In the genomic region with DNA sequence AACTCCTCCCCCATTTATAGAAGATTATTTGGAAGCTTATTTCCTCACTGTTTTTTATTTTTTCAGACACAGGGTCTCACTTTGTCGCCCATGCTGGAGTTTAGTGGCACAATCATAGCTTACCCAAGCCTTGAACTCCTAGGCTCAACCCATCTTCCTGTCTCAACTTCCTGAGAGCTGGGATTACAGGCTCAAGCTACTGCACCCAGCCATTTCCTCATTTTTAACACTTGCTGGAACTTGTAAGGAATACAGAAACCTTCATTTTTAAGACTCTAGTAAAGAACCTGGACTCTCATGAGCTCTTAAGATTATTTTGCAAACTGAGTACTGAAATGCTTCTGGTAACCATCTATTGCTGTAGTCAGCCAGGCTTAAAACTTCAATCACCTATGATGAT, we compare ENCODE assay signal across 14 cellular contexts. TPM values are rescaled to one million over a fixed set of nuclear protein-coding genes. Genes with fewer than 3 reads are reported as not detected.
A peak's percentile ranks its signal among the peaks of the same experiment; 100 is the strongest.
DNase-seq lines count a peak whose midpoint lies in the region; ATAC-seq, FAIRE-seq and TF ChIP-seq lines count a peak whose summit lies in the region.
"Had no signal": no experiment of that assay in that cellular context is flagged by ENCODE, and none has a peak within 500 bp of the region (broad histone marks: within the 10 kb centered on the region; RNA-seq: fewer than 3 reads in every experiment).

No MANE protein-coding gene starts in this region.

- no peak for FAIRE-seq in bronchial epithelial cell (lab: Jason Lieb, UNC)

- peak overlapping the region; percentile 11 to 83 (median 15) for H3K27ac Mint-ChIP-seq in CD4-positive, CD25-positive, alpha-beta regulatory T cell
- peak overlapping the region in 4 of 6 donors; percentile 11 to 96 (median 66) for H3K27ac Mint-ChIP-seq in naive B cell

- peak overlapping the region; percentile 39 for H3K4me3 ChIP-seq in CD4-positive, CD25-positive, alpha-beta regulatory T cell (ENCODE audit: low read depth, low read length)
- peak overlapping the region; percentile 5 for H3K4me3 ChIP-seq in bronchial epithelial cell (ENCODE audit: low read depth, low read length)
- H3K4me3 ChIP-seq: heart left ventricle, SJCRH30, testis had no signal

- in situ Hi-C loops in KBM-7 (cut with MboI; ENCODE audit: low pct_unique_long_range_greater_than_20kb, low sequenced_read_pairs) = no loop called here

- H3K4me1 ChIP-seq in CD4-positive, CD25-positive, alpha-beta regulatory T cell (ENCODE audit: control insufficient read depth, insufficient read depth, low read length, poor library complexity, severe bottlenecking) = peaks cover 66% of the 10 kb centered on the region
- H3K4me1 ChIP-seq: SJCRH30 had no signal

- H3K27me3 Mint-ChIP-seq in CD4-positive, CD25-positive, alpha-beta regulatory T cell = no peaks in the 10 kb centered on the region
- no peaks in the 10 kb centered on the region for H3K27me3 Mint-ChIP-seq in naive B cell

- peaks cover 67 to 90% (median 77%) of the 10 kb centered on the region in 4 donors for H3K4me1 Mint-ChIP-seq in CD4-positive, CD25-positive, alpha-beta regulatory T cell
- peaks cover 66 to 78% (median 66%) of the 10 kb centered on the region in 3 donors for H3K4me1 Mint-ChIP-seq in naive B cell

- H3K36me3 Mint-ChIP-seq in CD4-positive, CD25-positive, alpha-beta regulatory T cell = peaks cover 15% of the 10 kb centered on the region
- peaks cover 0 to 18% of the 10 kb centered on the region in 2 donors for H3K36me3 Mint-ChIP-seq in naive B cell

- TF ChIP-seq CTCF in bronchial epithelial cell (IDR thresholded peaks at IDR 0.05; ENCODE audit: insufficient read depth, low read length, severe bottlenecking) = no peak

- no peaks in the 10 kb centered on the region for H3K9me3 ChIP-seq in CD4-positive, CD25-positive, alpha-beta regulatory T cell (ENCODE audit: control insufficient read depth in 2 of 2, low read length in 2 of 2)
- H3K9me3 ChIP-seq: heart left ventricle, SJCRH30, testis had no signal

- no peaks in the 10 kb centered on the region for H3K9me3 Mint-ChIP-seq in CD4-positive, CD25-positive, alpha-beta regulatory T cell
- no peaks in the 10 kb centered on the region for H3K9me3 Mint-ChIP-seq in naive B cell

- no peak overlapping the region for H3K27ac ChIP-seq in CD4-positive, CD25-positive, alpha-beta regulatory T cell (ENCODE audit: insufficient read depth, low read length, poor library complexity, severe bottlenecking)
- H3K27ac ChIP-seq: SJCRH30, testis had no signal

- DNase-seq in CD4-positive, CD25-positive, alpha-beta regulatory T cell = no peak
- DNase-seq in KBM-7 (peak; percentile 48), bronchial epithelial cell (ENCODE audit: low read depth) (peak; percentile 84), naive B cell (no peak), NCI-H146 (lab: John Stamatoyannopoulos, UW) (no peak), NCI-H2196 treated with DMSO at 0.1 percent for 48 hours (lab: John Stamatoyannopoulos, UW; ENCODE audit: unreplicated experiment) (no peak)
- DNase-seq in stimulated activated naive CD4-positive, alpha-beta T cell treated with Interleukin-2 at 50 U/mL for 16 hours (lab: John Stamatoyannopoulos, UW) = no peak
- DNase-seq: activated naive CD4-positive, alpha-beta T cell treated with anti-CD3 and anti-CD28 coated beads, Interleukin-2, amount 50 U/mL, for 16 hours; heart left ventricle; left cardiac atrium; NCI-H1092; SJCRH30; testis; WERI-Rb-1 had no signal

- peak in 1 of 2 donors; percentile 40 for ATAC-seq in CD4-positive, CD25-positive, alpha-beta regulatory T cell (ENCODE audit: low read depth in 2 of 2)
- ATAC-seq in naive B cell (ENCODE audit: low read depth in 2 of 2) = no peak

- peaks cover 6% of the 10 kb centered on the region for H3K36me3 ChIP-seq in CD4-positive, CD25-positive, alpha-beta regulatory T cell (ENCODE audit: control insufficient read depth, insufficient read depth, low read length)
- no peaks in the 10 kb centered on the region for H3K36me3 ChIP-seq in bronchial epithelial cell (ENCODE audit: control insufficient read depth, insufficient read depth, low read length)

- H3K27me3 ChIP-seq in CD4-positive, CD25-positive, alpha-beta regulatory T cell (ENCODE audit: control insufficient read depth, insufficient read depth, low read length) = no peaks in the 10 kb centered on the region
- no peaks in the 10 kb centered on the region for H3K27me3 ChIP-seq in bronchial epithelial cell (ENCODE audit: control insufficient read depth, insufficient read depth, low read length)
- H3K27me3 ChIP-seq: heart left ventricle, SJCRH30, testis had no signal

- H3K4me3 Mint-ChIP-seq in CD4-positive, CD25-positive, alpha-beta regulatory T cell = peak overlapping the region in 3 of 4 donors; percentile 6 to 62 (median 42)
- peak overlapping the region in 4 of 8 donors; percentile 1 to 79 (median 18) for H3K4me3 Mint-ChIP-seq in naive B cell

RNA-seq across cellular contexts. Expression of gene KANSL1, which starts 29.9 kb away (rescaled TPM):
- 295 TPM for total RNA-seq in CD4-positive, CD25-positive, alpha-beta regulatory T cell
- polyA plus RNA-seq in CD4-positive, CD25-positive, alpha-beta regulatory T cell = 10 to 100 TPM in 3 of 4 donors, 1 to 10 TPM in 1; 9.1 to 14.1 (median 11.3) TPM
- total RNA-seq in bronchial epithelial cell = 58.5 and 106 TPM in 2 replicates
- 10 to 100 TPM in 5 of 6 donors, 1 to 10 TPM in 1; 5.8 to 27.5 (median 16.5) TPM for polyA plus RNA-seq in naive B cell (ENCODE audit: low read depth in 6 of 6)

Comparison
In these comparisons a context has a peak if more than half of its experiments do, and no peak if none do; other contexts are left out.
1. DNase-seq: peak in KBM-7 (single experiment) and bronchial epithelial cell (single experiment); none in CD4-positive, CD25-positive, alpha-beta regulatory T cell (0 of 3), naive B cell (single experiment), NCI-H146 (single experiment), NCI-H2196 treated with DMSO at 0.1 percent for 48 hours (single experiment) and stimulated activated naive CD4-positive, alpha-beta T cell treated with Interleukin-2 at 50 U/mL for 16 hours (single experiment).